Comparison of ENCODE assay signal across 9 cellular contexts in genomic region chr18:77057043-77057442, GRCh38.
DNase-seq lines count a peak whose midpoint lies in the region; FAIRE-seq and TF ChIP-seq lines count a peak whose summit lies in the region.
"Had no signal": no experiment of that assay in that cellular context is flagged by ENCODE, and none has a peak within 500 bp of the region (broad histone marks: within the 10 kb centered on the region; RNA-seq: fewer than 3 reads in every experiment).

No MANE protein-coding gene starts in this region.

- H3K4me3 ChIP-seq in Loucy (ENCODE audit: low read length, poor library complexity, severe bottlenecking) (no peak overlapping the region), bronchial epithelial cell (ENCODE audit: low read depth, low read length) (no peak overlapping the region), muscle layer of duodenum (ENCODE audit: low read depth in 1 of 2, low read length in 2 of 2) (peak overlapping the region in 1 of 2 donors; percentile 28)
- H3K4me3 ChIP-seq: K562 had no signal

- peak overlapping the region; percentile 87 for H3K27ac ChIP-seq in muscle layer of duodenum (ENCODE audit: low read length)

- FAIRE-seq in bronchial epithelial cell (lab: Jason Lieb, UNC) (no peak), HTR-8/SVneo (lab: Jason Lieb, UNC) (no peak)
- FAIRE-seq: K562 had no signal

- H3K27me3 ChIP-seq in Loucy (ENCODE audit: insufficient read depth, low read length, poor library complexity, severe bottlenecking): no peaks in the 10 kb centered on the region
- no peaks in the 10 kb centered on the region for H3K27me3 ChIP-seq in bronchial epithelial cell (ENCODE audit: control insufficient read depth, insufficient read depth, low read length)
- H3K27me3 ChIP-seq in muscle layer of duodenum (ENCODE audit: low read depth, low read length): no peaks in the 10 kb centered on the region

- H3K79me2 ChIP-seq in Loucy (ENCODE audit: insufficient read depth, low read length): peaks cover 24% of the 10 kb centered on the region; the same call in 1 of the 2 replicates

- peaks cover 76% of the 10 kb centered on the region for H3K4me1 ChIP-seq in Loucy (ENCODE audit: insufficient read depth, low read length, poor library complexity, severe bottlenecking)
- peaks cover 43 to 63% of the 10 kb centered on the region in 2 donors for H3K4me1 ChIP-seq in muscle layer of duodenum (ENCODE audit: control insufficient read depth in 1 of 2, insufficient read depth in 2 of 2, low read length in 2 of 2)

- no peaks in the 10 kb centered on the region for H4K20me1 ChIP-seq in Loucy (ENCODE audit: insufficient read depth, low read length, poor library complexity, severe bottlenecking)

- H3K36me3 ChIP-seq in Loucy (ENCODE audit: insufficient read depth, low read length) (no peaks in the 10 kb centered on the region), bronchial epithelial cell (ENCODE audit: control insufficient read depth, insufficient read depth, low read length) (no peaks in the 10 kb centered on the region), muscle layer of duodenum (ENCODE audit: control insufficient read depth in 1 of 2, insufficient read depth in 2 of 2, low read length in 2 of 2) (peaks cover 0 to 9% of the 10 kb centered on the region in 2 donors)

- peaks cover 11% of the 10 kb centered on the region for H3F3A ChIP-seq in Loucy (ENCODE audit: low read depth)

- DNase-seq in Ammon's horn (ENCODE audit: low spot score) (peak; percentile 77), bronchial epithelial cell (ENCODE audit: low read depth) (peak; percentile 38), NCI-H128 (lab: John Stamatoyannopoulos, UW; ENCODE audit: unreplicated experiment) (no peak), HTR-8/SVneo (ENCODE audit: insufficient read length, low spot score) (no peak), NOMO-1 treated with dmso at 0.1 percent for 144 hours (lab: John Stamatoyannopoulos, UW; ENCODE audit: unreplicated experiment) (no peak)
- DNase-seq in activated CD4-positive, CD25-positive, alpha-beta regulatory T cell treated with anti-CD3 and anti-CD28 coated beads, Interleukin-2, amount 50 U/mL, for 72 hours: no peak

- H3K4me2 ChIP-seq in Loucy (ENCODE audit: low read depth, low read length, poor library complexity, severe bottlenecking): peak overlapping the region; percentile 72

- no peaks in the 10 kb centered on the region for H3K9me2 ChIP-seq in Loucy (replicated peaks; ENCODE audit: low read depth, low read length)

- peak overlapping the region; percentile 89 for H3K9ac ChIP-seq in Loucy (ENCODE audit: low read depth, low read length, poor library complexity, severe bottlenecking)

- TF ChIP-seq CTCF in Loucy (conservative IDR thresholded peaks at IDR 0.05; ENCODE audit: low read length): no peak
- no peak for TF ChIP-seq CTCF in bronchial epithelial cell (IDR thresholded peaks at IDR 0.05; ENCODE audit: insufficient read depth, low read length, severe bottlenecking)

- H3K9me3 ChIP-seq in Loucy (ENCODE audit: insufficient read depth, low read depth, low read length) (no peaks in the 10 kb centered on the region), muscle layer of duodenum (ENCODE audit: control insufficient read depth in 1 of 2, low read length in 2 of 2) (no peaks in the 10 kb centered on the region)

- H2AFZ ChIP-seq in Loucy (ENCODE audit: low read length): no peak overlapping the region

Comparison
In these comparisons a context has a peak if more than half of its experiments do, and no peak if none do; other contexts are left out.
1. DNase-seq: peak in Ammon's horn (single experiment) and bronchial epithelial cell (single experiment); none in NCI-H128 (single experiment), activated CD4-positive, CD25-positive, alpha-beta regulatory T cell treated with anti-CD3 and anti-CD28 coated beads, Interleukin-2, amount 50 U/mL, for 72 hours (single experiment), HTR-8/SVneo (single experiment) and NOMO-1 treated with dmso at 0.1 percent for 144 hours (single experiment).